Comparison of ENCODE assay signal across 8 cellular contexts in the genomic region with DNA sequence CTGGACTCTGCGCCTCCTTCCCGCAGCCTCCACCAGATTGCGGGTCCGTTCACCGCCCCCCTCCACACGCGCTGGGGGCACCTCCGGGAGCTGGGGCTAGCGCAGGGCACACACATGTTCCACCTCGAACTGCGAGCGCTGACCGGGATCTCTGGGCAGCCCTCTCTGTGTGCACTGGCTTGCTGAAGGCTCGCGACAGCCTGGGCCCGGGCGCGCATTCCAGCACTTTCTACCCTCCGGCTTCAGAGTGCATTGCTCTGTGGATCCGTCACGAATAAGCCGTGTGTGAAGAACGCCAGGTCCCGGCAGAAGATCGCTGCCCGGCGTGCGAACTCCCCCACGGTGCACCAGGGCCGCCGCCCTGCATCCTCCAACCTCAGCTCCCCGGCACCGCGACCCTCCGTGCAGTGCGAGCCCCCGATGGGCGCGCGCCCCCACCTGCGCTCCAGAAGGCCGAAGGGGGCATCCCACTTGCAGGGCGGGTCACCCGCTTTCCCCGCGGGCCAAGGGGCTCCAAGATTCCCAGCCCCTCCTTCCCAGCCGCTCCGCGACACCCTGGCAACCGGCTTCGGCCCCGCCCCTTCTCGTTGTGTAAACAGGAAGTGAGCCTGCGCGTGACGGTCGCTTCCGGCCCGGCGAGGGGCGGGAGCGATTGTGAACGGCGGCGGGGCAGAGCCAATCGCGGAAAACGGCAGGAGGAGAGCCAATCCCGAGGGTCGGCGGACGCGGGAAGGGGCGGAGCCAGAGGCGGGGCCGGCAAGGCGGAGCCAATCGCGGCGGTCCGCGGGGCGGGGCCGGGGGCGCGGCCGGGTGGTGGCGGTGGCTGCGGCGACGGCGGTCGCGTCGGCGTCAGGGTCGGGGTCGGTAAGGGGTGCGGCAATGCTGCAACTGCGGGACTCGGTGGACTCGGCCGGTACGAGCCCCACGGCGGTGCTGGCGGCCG. TPM values are rescaled to one million over a fixed set of nuclear protein-coding genes. Genes with fewer than 3 reads are reported as not detected.
DNase-seq lines count a peak whose midpoint lies in the region; ATAC-seq and TF ChIP-seq lines count a peak whose summit lies in the region.

A gene (plus strand): TSS at position 822 of the 943 bp plus-strand sequence. CDS start 58 bp downstream, at position 880.

- no peaks in the 10 kb centered on the region for H3K27me3 ChIP-seq in ascending aorta
- no peaks in the 10 kb centered on the region for H3K27me3 ChIP-seq in right atrium auricular region
- H3K27me3 ChIP-seq in uterus, result no peaks in the 10 kb centered on the region

- no peak for TF ChIP-seq POLR2A in GM18505 (IDR thresholded peaks at IDR 0.05; ENCODE audit: borderline replicate concordance, extremely low read depth, insufficient read depth, insufficient read length)
- TF ChIP-seq POLR2A in uterus (IDR thresholded peaks at IDR 0.05), result peak; percentile 61 to 67

- peak within 1 kb of the TSS; percentile 96 for H3K27ac Mint-ChIP-seq in T-helper 2 cell treated with Interferon-gamma antibody and Interleukin-4, amounts not matched to agents 5 μg/mL and 100 μg/mL, for 36 hours

- peaks cover 16 to 24% of the 10 kb centered on the region in 2 donors for H3K36me3 ChIP-seq in ascending aorta
- peaks cover 22% of the 10 kb centered on the region for H3K36me3 ChIP-seq in right atrium auricular region
- H3K36me3 ChIP-seq in uterus, result no peaks in the 10 kb centered on the region

- peaks cover 1% of the 10 kb centered on the region for H3K36me3 Mint-ChIP-seq in T-helper 2 cell treated with Interferon-gamma antibody and Interleukin-4, amounts not matched to agents 5 μg/mL and 100 μg/mL, for 36 hours (ENCODE audit: low read depth)

- H3K4me3 Mint-ChIP-seq in T-helper 2 cell treated with Interferon-gamma antibody and Interleukin-4, amounts not matched to agents 5 μg/mL and 100 μg/mL, for 36 hours, result peak within 1 kb of the TSS; percentile 89

- H3K4me1 Mint-ChIP-seq in T-helper 2 cell treated with Interferon-gamma antibody and Interleukin-4, amounts not matched to agents 5 μg/mL and 100 μg/mL, for 36 hours (ENCODE audit: low read depth), result peaks cover 19% of the 10 kb centered on the region

- peak; percentile 70 for DNase-seq in NCI-H187 treated with DMSO at 0.1 percent for 48 hours (lab: John Stamatoyannopoulos, UW)
- peak; percentile 97 for DNase-seq in T-helper 2 cell treated with Interferon-gamma antibody and Interleukin-4, amounts not matched to agents 5 μg/mL and 100 μg/mL, for 36 hours (ENCODE audit: low spot score)
- DNase-seq in ascending aorta (ENCODE audit: low spot score in 2 of 2), result peak; percentile 88 to 99
- DNase-seq in right atrium auricular region (ENCODE audit: low spot score), result peak; percentile 98
- peak; percentile 97 for DNase-seq in putamen (ENCODE audit: low spot score)
- DNase-seq in uterus, result peak; percentile 97 to 98

- H3K27ac ChIP-seq in ascending aorta (peak within 1 kb of the TSS; percentile 62 to 65), right atrium auricular region (peak within 1 kb of the TSS; percentile 71 to 81), uterus (peak within 1 kb of the TSS; percentile 81 to 85)

- ATAC-seq in GM18505 (IDR thresholded peaks at IDR 0.05; ENCODE audit: unreplicated experiment) (peak; percentile 89), HG02970 (IDR thresholded peaks at IDR 0.05; ENCODE audit: low FRiP score, unreplicated experiment) (peak; percentile 96)

- peaks cover 11 to 15% of the 10 kb centered on the region in 2 donors for H3K4me1 ChIP-seq in ascending aorta
- H3K4me1 ChIP-seq in right atrium auricular region, result peaks cover 0 to 24% of the 10 kb centered on the region in 2 donors
- peaks cover 0 to 7% of the 10 kb centered on the region in 2 donors for H3K4me1 ChIP-seq in uterus

- no peak for TF ChIP-seq CTCF in ascending aorta (IDR thresholded peaks at IDR 0.05)
- TF ChIP-seq CTCF in right atrium auricular region (IDR thresholded peaks at IDR 0.05), result no peak
- peak in 1 of 4 experiments; percentile 3 for TF ChIP-seq CTCF in uterus (IDR thresholded peaks at IDR 0.05)

- intact Hi-C loops in ascending aorta (cut with DNase I) (loop anchor here (1.0 to 10.0 kb wide), 2 partner anchors 26 to 1040 kb away; a partner anchor contains a TSS), uterus (cut with DNase I; ENCODE audit: low total_unique reads) (no loop called here)

- H3K9me3 ChIP-seq in ascending aorta (no peaks in the 10 kb centered on the region), right atrium auricular region (no peaks in the 10 kb centered on the region), uterus (no peaks in the 10 kb centered on the region)

- H3K4me3 ChIP-seq in ascending aorta (peak within 1 kb of the TSS; percentile 67 to 97), right atrium auricular region (peak within 1 kb of the TSS; percentile 87 to 98), uterus (peak within 1 kb of the TSS; percentile 80 to 98)

- H3K27me3 Mint-ChIP-seq in T-helper 2 cell treated with Interferon-gamma antibody and Interleukin-4, amounts not matched to agents 5 μg/mL and 100 μg/mL, for 36 hours (ENCODE audit: low read depth), result peaks cover 9% of the 10 kb centered on the region

- H3K9me3 Mint-ChIP-seq in T-helper 2 cell treated with Interferon-gamma antibody and Interleukin-4, amounts not matched to agents 5 μg/mL and 100 μg/mL, for 36 hours, result no peaks in the 10 kb centered on the region

RNA-seq across cellular contexts. Expression of the gene that starts here (rescaled TPM):
- total RNA-seq in ascending aorta (18.9 TPM), right atrium auricular region (10 to 100 TPM; 30.0 to 33.3 TPM), uterus (10 to 100 TPM; 18.7 to 43.4 (median 29.6) TPM)

Comparison
In these comparisons a context has a peak if more than half of its experiments do, and no peak if none do; other contexts are left out.
1. Peak in every context shown above with its lines: DNase-seq, ATAC-seq, H3K4me3 ChIP-seq and H3K27ac ChIP-seq.